ENCODE assay signal across 26 cellular contexts in genomic region chr4:154464654-154465053, GRCh38. TPM values are rescaled to one million over a fixed set of nuclear protein-coding genes. Genes with fewer than 3 reads are reported as not detected.
A peak's percentile ranks its signal among the peaks of the same experiment; 100 is the strongest.
DNase-seq lines count a peak whose midpoint lies in the region; ATAC-seq, FAIRE-seq and TF ChIP-seq lines count a peak whose summit lies in the region.
"Had no signal": no experiment of that assay in that cellular context is flagged by ENCODE, and none has a peak within 500 bp of the region (broad histone marks: within the 10 kb centered on the region; RNA-seq: fewer than 3 reads in every experiment).

No MANE protein-coding gene starts in this region.

- no peak for TF ChIP-seq EP300 in K562 (IDR thresholded peaks at IDR 0.05; ENCODE audit: low read length)

- H3K9ac ChIP-seq in GM23248 (no peak overlapping the region), K562 (ENCODE audit: insufficient read depth in 1 of 2, low read depth in 2 of 2, low read length in 2 of 2) (peak overlapping the region in 1 of 2 experiments; percentile 72; a peak in 2 of 4 replicates)
- H3K9ac ChIP-seq: KMS-11 had no signal

- H3F3A ChIP-seq in GM23248 (ENCODE audit: insufficient read depth): no peaks in the 10 kb centered on the region

- no peak; the same call in 1 of the 2 replicates for TF ChIP-seq POLR2A in K562 (conservative IDR thresholded peaks at IDR 0.05)
- no peak for TF ChIP-seq POLR2A in vagina (IDR thresholded peaks at IDR 0.05)

- 0 out of 6 replicates have a peak, but pooled peaks of 1 of the 3 experiments have one; percentile 1 for TF ChIP-seq CTCF in K562 (IDR thresholded peaks at IDR 0.05 in 2 of 3, conservative IDR thresholded peaks at IDR 0.05 in 1 of 3; ENCODE audit: insufficient read depth in 2 of 3, low read depth in 1 of 3, low read length in 3 of 3)
- TF ChIP-seq CTCF in vagina (IDR thresholded peaks at IDR 0.05): no peak
- no peak for TF ChIP-seq CTCF in GM10248 (IDR thresholded peaks at IDR 0.05; ENCODE audit: control extremely low read depth, extremely low read depth, low read depth, missing control alignments)

- H3K9me2 ChIP-seq in GM23248 (ENCODE audit: insufficient read depth): no peaks in the 10 kb centered on the region

- H3K27me3 Mint-ChIP-seq in activated T-cell treated with anti-CD3 and anti-CD28 coated beads, Interleukin-2, amount 50 U/mL, for 4 hours (ENCODE audit: low read depth): peaks cover 6% of the 10 kb centered on the region

- H3K4me1 ChIP-seq in GM23248 (ENCODE audit: insufficient read depth) (no peaks in the 10 kb centered on the region; the same call in 1 of the 2 replicates), K562 (replicated peaks in 1 of 2; ENCODE audit: control insufficient read depth in 2 of 2, insufficient read depth in 2 of 2, low read length in 2 of 2) (peaks cover 0 to 25% of the 10 kb centered on the region in 2 experiments; a peak in 3 of 5 replicates), vagina (no peaks in the 10 kb centered on the region)
- H3K4me1 ChIP-seq: Caco-2, SJCRH30 had no signal

- H3K9me1 ChIP-seq in K562 (ENCODE audit: control insufficient read depth, insufficient read depth, low read length): no peaks in the 10 kb centered on the region

- POLR2A ChIA-PET in K562 (lab: Yijun Ruan, JAX): interaction anchor here (1.2 to 2.6 kb wide), 4 partner anchors 8 to 91 kb away, joined by 3 to 11 read pairs (median 5); no protein-coding TSS in a partner anchor
- POLR2A ChIA-PET in GM10248 (lab: Yijun Ruan, JAX): no interaction called here

- BruUV-seq in K562 (replicated peaks; lab: Mats Ljungman, UMichigan): no TSS peak

- no peaks in the 10 kb centered on the region for H3K27me3 ChIP-seq in GM23248 (replicated peaks; ENCODE audit: insufficient read depth)
- no peaks in the 10 kb centered on the region for H3K27me3 ChIP-seq in K562 (ENCODE audit: control insufficient read depth in 2 of 2, insufficient read depth in 2 of 2, low read length in 2 of 2)
- no peaks in the 10 kb centered on the region for H3K27me3 ChIP-seq in vagina
- H3K27me3 ChIP-seq: SJCRH30 had no signal

- WGBS in GM23248 (ENCODE audit: low coverage in 1 of 2, low lambda C conversion rate in 2 of 2, missing lambda C conversion rate in 2 of 2), 2 experiments: 38 to 43% methylated on average over 1 of the region's 1 CpG
- 22% methylated on average over 1 of the region's 1 CpG for WGBS in K562 (ENCODE audit: insufficient coverage, low coverage, missing lambda C conversion rate)

- H3K4me3 ChIP-seq in GM23248 (no peak overlapping the region), K562 (peak overlapping the region; percentile 31), vagina (no peak overlapping the region)
- H3K4me3 ChIP-seq: PC-9, SJCRH30 had no signal

- H3K4me1 Mint-ChIP-seq in activated T-cell treated with anti-CD3 and anti-CD28 coated beads, Interleukin-2, amount 50 U/mL, for 4 hours (ENCODE audit: low read depth): no peaks in the 10 kb centered on the region
- H3K4me1 Mint-ChIP-seq: CD4-positive, alpha-beta memory T cell had no signal

- no peaks in the 10 kb centered on the region for H3K9me3 Mint-ChIP-seq in activated T-cell treated with anti-CD3 and anti-CD28 coated beads, Interleukin-2, amount 50 U/mL, for 4 hours
- H3K9me3 Mint-ChIP-seq: CD4-positive, alpha-beta memory T cell had no signal

- intact Hi-C loops in K562 (cut with micrococcal nuclease) (loop anchor here (5.0 kb wide), 1 partner anchor 38 kb away; no protein-coding TSS in a partner anchor), vagina (cut with DNase I) (no loop called here)

- in situ Hi-C loops in GM23248 (cut with MboI): no loop called here
- in situ Hi-C loops in K562 (cut with MboI): no loop called here

- peak; percentile 81 for ATAC-seq in K562
- no peak for ATAC-seq in activated T-cell treated with anti-CD3 and anti-CD28 coated beads, Interleukin-2, amount 50 U/mL, for 4 hours
- ATAC-seq: Right ventricle myocardium inferior, SK-N-SH treated with all-trans-retinoic acid at 6 μM for 48 hours had no signal

- H2AFZ ChIP-seq in GM23248: no peak overlapping the region
- H2AFZ ChIP-seq in K562 (ENCODE audit: low read depth, low read length): peak overlapping the region; percentile 87
- H2AFZ ChIP-seq: PC-9 had no signal

- H3K4me3 Mint-ChIP-seq in activated T-cell treated with anti-CD3 and anti-CD28 coated beads, Interleukin-2, amount 50 U/mL, for 4 hours: no peak overlapping the region
- H3K4me3 Mint-ChIP-seq: CD4-positive, alpha-beta memory T cell had no signal

- CTCF ChIA-PET in K562 (lab: Yijun Ruan, JAX; ENCODE audit: low intra/inter-chr PET ratio): no interaction called here
- CTCF ChIA-PET in GM10248 (lab: Yijun Ruan, JAX): interaction anchor here (1.4 to 1.6 kb wide), 2 partner anchors 8 to 11 kb away, joined by 4 read pairs; no protein-coding TSS in a partner anchor

- H3K4me2 ChIP-seq in GM23248 (ENCODE audit: unreplicated experiment) (no peak overlapping the region), K562 (ENCODE audit: insufficient read depth, low read length) (peak overlapping the region; percentile 66)
- H3K4me2 ChIP-seq: KMS-11, PC-9 had no signal

- H3K27ac ChIP-seq in GM23248: no peak overlapping the region
- H3K27ac ChIP-seq in K562 (ENCODE audit: extremely low read depth, low read depth, low read length): peak overlapping the region; percentile 83
- no peak overlapping the region for H3K27ac ChIP-seq in vagina
- H3K27ac ChIP-seq: KMS-11, PC-9, SJCRH30 had no signal

- no peaks in the 10 kb centered on the region for H4K20me1 ChIP-seq in GM23248 (ENCODE audit: insufficient read depth)
- H4K20me1 ChIP-seq in K562 (replicated peaks; ENCODE audit: control insufficient read depth, insufficient read depth, low read length): no peaks in the 10 kb centered on the region

- H3K9me3 ChIP-seq in GM23248 (ENCODE audit: low read depth) (no peaks in the 10 kb centered on the region), K562 (replicated peaks; ENCODE audit: control insufficient read depth, insufficient read depth, low read depth, low read length) (no peaks in the 10 kb centered on the region), vagina (no peaks in the 10 kb centered on the region)
- H3K9me3 ChIP-seq: Caco-2, SJCRH30 had no signal

- H3K79me2 ChIP-seq in GM23248 (ENCODE audit: insufficient read depth) (no peaks in the 10 kb centered on the region), K562 (ENCODE audit: control insufficient read depth, insufficient read depth, low read length) (peaks cover 48% of the 10 kb centered on the region)

- FAIRE-seq in K562 (lab: Jason Lieb, UNC): peak; percentile 26
- FAIRE-seq: A204.1, GM12892, GM19239 had no signal

- TF ChIP-seq RAD21 in K562 (CRISPR knock-in tag; conservative IDR thresholded peaks at IDR 0.05 in 1 of 2, IDR thresholded peaks at IDR 0.05 in 1 of 2): no peak

- H3K36me3 Mint-ChIP-seq in activated T-cell treated with anti-CD3 and anti-CD28 coated beads, Interleukin-2, amount 50 U/mL, for 4 hours (ENCODE audit: insufficient read depth): no peaks in the 10 kb centered on the region
- H3K36me3 Mint-ChIP-seq: CD4-positive, alpha-beta memory T cell had no signal

- DNase-seq in A172 (ENCODE audit: low spot score) (peak; percentile 36), GM23248 (peak; percentile 4), K562 (ENCODE audit: extremely low read depth in 1 of 4, low spot score in 3 of 4) (peak in 2 of 4 experiments; percentile 53 to 67), myocyte (ENCODE audit: low read depth) (peak; percentile 1), vagina (ENCODE audit: extremely low spot score in 2 of 2) (no peak), GM10248 (ENCODE audit: extremely low spot score) (no peak)
- DNase-seq in activated T-cell treated with anti-CD3 and anti-CD28 coated beads, Interleukin-2, amount 50 U/mL, for 4 hours: no peak
- DNase-seq: C1 segment of cervical spinal cord; Caco-2; CD4-positive, alpha-beta memory T cell; GDM1; H7; IMR-90; NCI-H2029; NCI-H446 treated with DMSO at 0.1 percent for 48 hours; NCI-H526; PC-9; SJCRH30 had no signal

- H3K36me3 ChIP-seq in GM23248 (ENCODE audit: low read depth) (no peaks in the 10 kb centered on the region), K562 (ENCODE audit: control insufficient read depth, insufficient read depth, low read length) (0 out of 3 replicates have a peak, but pooled peaks cover 2% of the 10 kb centered on the region), vagina (no peaks in the 10 kb centered on the region)
- H3K36me3 ChIP-seq: SJCRH30 had no signal

TF ChIP-seq in K562, 482 proteins besides CTCF, POLR2A, EP300 and RAD21 (continues in another document):
- TF ChIP-seq POLR2H (tag; IDR thresholded peaks at IDR 0.05; ENCODE audit: low read depth): peak; percentile 81
- peak; percentile 60; the same call in 1 of the 2 replicates for TF ChIP-seq SPI1 (IDR thresholded peaks at IDR 0.05; ENCODE audit: borderline replicate concordance, low read depth, low read length)
- 0 out of 2 replicates have a peak, but pooled peaks have one; percentile 23 for TF ChIP-seq NFIC (IDR thresholded peaks at IDR 0.05)
- peak; percentile 21; the same call in 1 of the 2 replicates for TF ChIP-seq CXXC5 (CRISPR knock-in tag; IDR thresholded peaks at IDR 0.05)
- no peak for TF ChIP-seq SP1 (CRISPR knock-in tag; IDR thresholded peaks at IDR 0.05)
- TF ChIP-seq GABPA (tag; conservative IDR thresholded peaks at IDR 0.05; ENCODE audit: low read depth): peak; percentile 40

RNA-seq across cellular contexts. Expression of gene DCHS2, which starts 26.9 kb away (rescaled TPM):
- total RNA-seq in A172 (2014; rRNA removed; shearing (Covaris generic)): not detected in 2 replicates
- not detected in 2 replicates for total RNA-seq in GM23248 (2014; rRNA removed; shearing (Covaris generic))
- polyA plus RNA-seq in GM23248 (2016; fragmentation: Nextera tagmentation; extraction: Ambion mirVana): not detected in 2 replicates
- total RNA-seq in K562 (2011; cell fraction: chromatin; rRNA removed; ENCODE audit: low replicate concordance): 30.9 and 53.8 TPM in 2 replicates
- 26.5 and 31.7 TPM in 2 replicates for total RNA-seq in K562 (2011; cell fraction: nucleolus; rRNA removed)
- 25.2 and 27.7 TPM in 2 replicates for total RNA-seq in K562 (2011; cell fraction: nucleoplasm; rRNA removed)
- 5.5 and 5.7 TPM in 2 replicates for total RNA-seq in K562 (2014; rRNA removed)
- total RNA-seq in K562 (2014; rRNA removed; fragmentation: Illumina TruSeq; extraction: Trizol): 6.8 and 7.4 TPM in 2 replicates
- total RNA-seq in K562 (2015; rRNA removed; fragmentation: Illumina TruSeq; extraction: Trizol): 5.7 and 5.8 TPM in 2 replicates
- total RNA-seq in K562 (2021): 6.9 and 7.1 TPM in 2 replicates
- 1.8 and 2.8 TPM in 2 replicates for polyA plus RNA-seq in K562 (2011; rRNA removed)
- polyA plus RNA-seq in K562 (2011; cell fraction: cytosol; rRNA removed): 1.2 and 1.6 TPM in 2 replicates
- polyA plus RNA-seq in K562 (2011; cell fraction: nucleus; rRNA removed): 4.2 and 7.1 TPM in 2 replicates
- 3.9 and 7.6 TPM in 2 replicates for polyA plus RNA-seq in K562 (2012)
- 4.7 and 5.3 TPM in 2 replicates for polyA plus RNA-seq in K562 (2014; fragmentation: Illumina TruSeq; extraction: Trizol)
- polyA plus RNA-seq in K562 (2014; fragmentation: Nextera tagmentation; extraction: Ambion mirVana): under 1 TPM; 0.49 to 0.92 TPM
- polyA plus RNA-seq in K562 (2014; rRNA removed): 4.6 TPM in 2 replicates
- polyA minus RNA-seq in K562 (2011; rRNA and poly(A)+ RNA removed): 6.5 and 7.1 TPM in 2 replicates
- 4.7 and 5.5 TPM in 2 replicates for polyA minus RNA-seq in K562 (2011; cell fraction: cytosol; rRNA and poly(A)+ RNA removed)
- 14.5 and 16.0 TPM in 2 replicates for polyA minus RNA-seq in K562 (2011; cell fraction: nucleus; rRNA and poly(A)+ RNA removed)
- 0.03 and 0.05 TPM in 2 replicates for total RNA-seq in myocyte
- 0.03 TPM for polyA plus RNA-seq in myocyte (2012)
- under 1 TPM in 1 of 3 donors, not detected in 2; under 0.01 TPM for total RNA-seq in activated T-cell treated with anti-CD3 and anti-CD28 coated beads, Interleukin-2, amount 50 U/mL, for 4 hours
- total RNA-seq in vagina: 7.9 TPM
- total RNA-seq: Caco-2, IMR-90, Right ventricle myocardium inferior, RPMI7951 had no signal
- polyA plus RNA-seq: AG04450, IMR-90 had no signal

Comparison
In these comparisons a context has a peak if more than half of its experiments do, and no peak if none do; other contexts are left out.
1. DNase-seq: peak in A172 (single experiment), GM23248 (single experiment) and myocyte (single experiment); none in activated T-cell treated with anti-CD3 and anti-CD28 coated beads, Interleukin-2, amount 50 U/mL, for 4 hours (single experiment), vagina (0 of 2) and GM10248 (single experiment).